Comparison of ENCODE assay signal across 9 cellular contexts in the genomic region with DNA sequence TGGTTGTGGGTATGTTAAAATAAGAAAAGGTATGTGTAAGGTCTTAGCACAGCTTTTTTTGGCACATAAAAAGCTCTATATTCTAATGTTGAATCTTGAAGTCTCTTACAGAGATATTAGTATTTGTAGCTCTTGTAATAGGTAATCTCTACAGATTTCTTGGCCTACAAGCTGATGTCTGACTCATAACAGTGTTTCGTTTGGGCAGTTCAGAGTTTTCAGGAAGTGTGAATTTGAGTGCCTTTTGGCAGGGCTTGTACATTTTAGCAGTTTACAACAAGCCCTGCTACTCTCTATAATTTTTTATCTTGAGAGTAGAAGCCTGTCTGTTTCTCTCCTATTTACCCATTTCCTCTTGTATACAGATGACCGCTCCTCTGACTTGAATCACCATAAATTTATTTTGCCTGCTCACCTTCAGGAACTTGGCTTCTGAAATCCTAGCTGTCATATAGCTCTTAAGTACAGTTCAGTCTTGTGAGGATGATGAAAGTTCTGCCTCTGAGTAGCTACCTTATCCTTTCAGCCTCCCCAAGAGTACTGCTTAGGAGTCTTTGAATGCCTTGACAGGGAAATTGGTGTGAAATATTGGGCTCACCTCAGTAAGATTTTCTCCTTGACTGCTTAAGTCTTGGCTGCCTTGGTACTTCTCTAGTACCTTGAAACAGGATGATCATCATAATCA.
A peak's percentile ranks its signal among the peaks of the same experiment; 100 is the strongest.
DNase-seq lines count a peak whose midpoint lies in the region; ATAC-seq and TF ChIP-seq lines count a peak whose summit lies in the region.
"Had no signal": no experiment of that assay in that cellular context is flagged by ENCODE, and none has a peak within 500 bp of the region (broad histone marks: within the 10 kb centered on the region; RNA-seq: fewer than 3 reads in every experiment).

No MANE protein-coding gene starts in this region.

- no peak overlapping the region for H3K4me3 Mint-ChIP-seq in activated T-helper 17 cell treated with anti-CD3 and anti-CD28 coated beads, Interleukin-2, amount 50 U/mL, for 72 hours

- no peak for TF ChIP-seq CTCF in lung (IDR thresholded peaks at IDR 0.05; ENCODE audit: control extremely low read depth, extremely low read depth)

- H3K27ac Mint-ChIP-seq in activated T-helper 17 cell treated with anti-CD3 and anti-CD28 coated beads, Interleukin-2, amount 50 U/mL, for 72 hours: no peak overlapping the region

- H3K4me1 ChIP-seq in lung (ENCODE audit: control insufficient read depth in 2 of 2, insufficient read depth in 2 of 2, low read length in 2 of 2): peaks cover 0 to 3% of the 10 kb centered on the region in 2 donors

- no peaks in the 10 kb centered on the region for H3K4me1 Mint-ChIP-seq in activated T-helper 17 cell treated with anti-CD3 and anti-CD28 coated beads, Interleukin-2, amount 50 U/mL, for 72 hours

- no peaks in the 10 kb centered on the region for H3K9me3 ChIP-seq in lung (ENCODE audit: control insufficient read depth in 2 of 2, insufficient read depth in 1 of 2, low read length in 1 of 2)

- H3K9me3 Mint-ChIP-seq in activated T-helper 17 cell treated with anti-CD3 and anti-CD28 coated beads, Interleukin-2, amount 50 U/mL, for 72 hours: peaks cover 9% of the 10 kb centered on the region

- no peaks in the 10 kb centered on the region for H3K27me3 Mint-ChIP-seq in activated T-helper 17 cell treated with anti-CD3 and anti-CD28 coated beads, Interleukin-2, amount 50 U/mL, for 72 hours

- peak; percentile 99 for ATAC-seq in GM18909 (IDR thresholded peaks at IDR 0.05; ENCODE audit: poor library complexity, unreplicated experiment)
- ATAC-seq in HG02840 (IDR thresholded peaks at IDR 0.05; ENCODE audit: low FRiP score, unreplicated experiment): peak; percentile 96
- ATAC-seq in lung (ENCODE audit: insufficient read depth, low FRiP score): peak; percentile 68
- no peak for ATAC-seq in activated T-helper 17 cell treated with anti-CD3 and anti-CD28 coated beads, Interleukin-2, amount 50 U/mL, for 72 hours (replicated peaks)

- 26 to 63% methylated on average over 2 of the region's 2 CpGs for WGBS in lung, 2 donors

- H3K4me3 ChIP-seq in lung: no peak overlapping the region

- no peaks in the 10 kb centered on the region for H3K27me3 ChIP-seq in lung (ENCODE audit: control insufficient read depth, insufficient read depth)

- H3K36me3 ChIP-seq in lung (ENCODE audit: control insufficient read depth in 2 of 2, insufficient read depth in 2 of 2, low read length in 2 of 2): no peaks in the 10 kb centered on the region

- DNase-seq in RPMI7951 (ENCODE audit: low read depth) (peak; percentile 11), lung (ENCODE audit: low spot score) (no peak), RPMI8226 (no peak), GM19238 (ENCODE audit: insufficient read length, low spot score) (no peak)
- DNase-seq in stimulated activated CD4-positive, alpha-beta T cell treated with anti-CD3 and anti-CD28 coated beads, Interleukin-4, amount 100 ng/mL, for 4 hours: no peak
- DNase-seq: NCI-H774 had no signal

- peak overlapping the region in 1 of 2 donors; percentile 21 for H3K27ac ChIP-seq in lung (ENCODE audit: low read depth in 1 of 2, low read length in 1 of 2)

- no peaks in the 10 kb centered on the region for H3K36me3 Mint-ChIP-seq in activated T-helper 17 cell treated with anti-CD3 and anti-CD28 coated beads, Interleukin-2, amount 50 U/mL, for 72 hours (ENCODE audit: low read depth)
